In the genomic region with DNA sequence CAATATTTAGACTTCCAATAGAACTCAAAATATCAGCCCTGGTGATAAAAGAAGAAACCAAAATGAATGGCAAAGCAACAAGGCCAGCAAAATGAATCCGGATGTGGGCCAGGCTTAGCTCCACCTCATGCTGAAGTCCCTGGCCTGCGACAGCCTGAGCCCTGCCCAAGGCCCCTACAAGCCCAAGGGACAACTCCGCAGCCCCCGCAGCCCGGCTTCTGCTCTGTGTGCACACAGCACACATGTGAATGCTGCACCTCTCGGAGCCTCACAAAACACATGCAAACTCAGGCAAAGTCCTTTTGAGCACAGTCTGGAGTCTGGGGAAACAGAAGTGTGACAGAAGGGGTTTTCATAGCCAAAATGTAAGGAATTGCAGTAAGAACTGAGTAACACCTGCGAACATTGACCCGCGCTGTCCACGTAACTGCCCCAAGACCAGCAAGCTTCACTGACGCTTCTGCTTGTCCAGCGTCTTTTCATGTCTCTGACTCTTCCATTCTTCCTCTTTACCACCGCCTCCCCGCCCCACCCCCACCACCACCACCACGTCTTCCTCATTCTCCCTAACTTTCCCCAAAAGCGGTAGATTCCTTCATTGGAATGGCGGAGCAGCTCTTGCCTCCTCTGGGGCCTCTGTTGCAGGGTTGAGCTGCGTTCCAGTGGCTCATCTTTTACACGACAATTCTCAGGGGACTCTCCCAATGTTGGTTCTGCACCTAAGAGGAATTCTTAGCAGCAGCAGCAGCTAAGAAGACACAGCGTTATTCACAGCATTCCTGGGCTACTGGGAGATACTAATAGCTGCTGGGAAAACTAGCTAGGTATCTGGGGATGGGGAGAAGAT, we compare ENCODE assay signal across 32 cellular contexts.
DNase-seq lines count a peak whose midpoint lies in the region; ATAC-seq, FAIRE-seq and TF ChIP-seq lines count a peak whose summit lies in the region.
"Had no signal": no experiment of that assay in that cellular context is flagged by ENCODE, and none has a peak within 500 bp of the region (broad histone marks: within the 10 kb centered on the region; RNA-seq: fewer than 3 reads in every experiment).

No MANE protein-coding gene starts in this region.

- no peaks in the 10 kb centered on the region for H3K27me3 ChIP-seq in osteoblast (ENCODE audit: insufficient read depth, low read length)
- H3K27me3 ChIP-seq: adrenal gland, neutrophil, transverse colon had no signal

- H3K79me2 ChIP-seq in osteoblast (ENCODE audit: insufficient read depth, low read length): no peaks in the 10 kb centered on the region

- H3K4me2 ChIP-seq in osteoblast (ENCODE audit: insufficient read depth, low read length): no peak overlapping the region
- H3K4me2 ChIP-seq: KMS-11, PC-9, smooth muscle cell had no signal

- H3K4me1 ChIP-seq in osteoblast (ENCODE audit: insufficient read depth, low read length): no peaks in the 10 kb centered on the region
- H3K4me1 ChIP-seq: adrenal gland, Caco-2, lower lobe of right lung, transverse colon had no signal

- H3K36me3 ChIP-seq in osteoblast (ENCODE audit: insufficient read depth, low read length): no peaks in the 10 kb centered on the region
- H3K36me3 ChIP-seq: adrenal gland, lower lobe of right lung, neutrophil, transverse colon, WERI-Rb-1 had no signal

- no peaks in the 10 kb centered on the region for H3K9me3 ChIP-seq in osteoblast (ENCODE audit: low read depth, low read length)
- H3K9me3 ChIP-seq: adrenal gland, Caco-2, lower lobe of right lung, neutrophil, transverse colon had no signal

- TF ChIP-seq CTCF in osteoblast (IDR thresholded peaks at IDR 0.05; ENCODE audit: extremely low read depth, low read depth, low read length): no peak

- intact Hi-C loops in posterior vena cava (cut with DNase I): no loop called here

- H3K27me3 Mint-ChIP-seq in activated CD8-positive, alpha-beta memory T cell treated with anti-CD3 and anti-CD28 coated beads, Interleukin-2, amount 10 ng/mL, durations not matched to agents 7 days and 5 days: no peaks in the 10 kb centered on the region

- ATAC-seq in activated CD8-positive, alpha-beta memory T cell treated with anti-CD3 and anti-CD28 coated beads, Interleukin-2, amount 10 ng/mL, durations not matched to agents 7 days and 5 days: no peak
- no peak for ATAC-seq in left lobe of liver
- ATAC-seq: lower lobe of right lung, Right ventricle myocardium inferior had no signal

- H3K4me1 Mint-ChIP-seq in activated CD8-positive, alpha-beta memory T cell treated with anti-CD3 and anti-CD28 coated beads, Interleukin-2, amount 10 ng/mL, durations not matched to agents 7 days and 5 days: peaks cover 4% of the 10 kb centered on the region

- peak; percentile 13 for DNase-seq in activated CD8-positive, alpha-beta memory T cell treated with anti-CD3 and anti-CD28 coated beads for 24 hours
- no peak for DNase-seq in activated CD8-positive, alpha-beta memory T cell treated with anti-CD3 and anti-CD28 coated beads, Interleukin-2, amount 10 ng/mL, durations not matched to agents 7 days and 5 days
- DNase-seq in left lobe of liver (ENCODE audit: low spot score) (peak; percentile 38), posterior vena cava (ENCODE audit: low spot score) (peak; percentile 69), GDM1 (lab: John Stamatoyannopoulos, UW) (no peak), osteoblast (ENCODE audit: insufficient read length, low spot score, missing footprints) (no peak), HTR-8/SVneo (ENCODE audit: insufficient read length, low spot score) (no peak), OCI-M1 (lab: John Stamatoyannopoulos, UW) (no peak)
- DNase-seq: activated CD4-positive, alpha-beta T cell treated with anti-CD3 and anti-CD28 coated beads, Interleukin-2, amount 50 U/mL, for 1 hour; activated naive CD4-positive, alpha-beta T cell treated with anti-CD3 and anti-CD28 coated beads for 36 hours; Caco-2; DMS79; effector CD8-positive, alpha-beta T cell; lower lobe of right lung; MM.1S; NCI-H1417; NCI-H2107; NCI-H446 treated with DMSO at 0.1 percent for 48 hours; PC-9; stimulated activated CD4-positive, alpha-beta T cell treated with anti-CD3 and anti-CD28 coated beads, Interleukin-2, amount 100 ng/mL, for 24 hours; transverse colon; WERI-Rb-1 had no signal

- H3K4me3 Mint-ChIP-seq in activated CD8-positive, alpha-beta memory T cell treated with anti-CD3 and anti-CD28 coated beads, Interleukin-2, amount 10 ng/mL, durations not matched to agents 7 days and 5 days: no peak overlapping the region
- H3K4me3 Mint-ChIP-seq: activated naive CD4-positive, alpha-beta T cell treated with anti-CD3 and anti-CD28 coated beads for 36 hours; brain; T-helper 2 cell treated with Interferon-gamma antibody and Interleukin-4, amounts not matched to agents 5 μg/mL and 100 μg/mL, for 36 hours had no signal

- H3K27ac ChIP-seq in osteoblast (ENCODE audit: low read depth, low read length): no peak overlapping the region
- H3K27ac ChIP-seq: 22Rv1, adrenal gland, C4-2B, KMS-11, lower lobe of right lung, neutrophil, PC-9, transverse colon, WERI-Rb-1 had no signal

- CTCF ChIA-PET in activated CD8-positive, alpha-beta memory T cell treated with anti-CD3 and anti-CD28 coated beads, Interleukin-2, amount 10 ng/mL, durations not matched to agents 7 days and 5 days (lab: Charles Lee): no interaction called here

- no peaks in the 10 kb centered on the region for H3K9me3 Mint-ChIP-seq in activated CD8-positive, alpha-beta memory T cell treated with anti-CD3 and anti-CD28 coated beads, Interleukin-2, amount 10 ng/mL, durations not matched to agents 7 days and 5 days (ENCODE audit: low read depth)

- FAIRE-seq in HTR-8/SVneo (lab: Jason Lieb, UNC): no peak
- FAIRE-seq: GM19239 had no signal

- no peaks in the 10 kb centered on the region for H4K20me1 ChIP-seq in osteoblast (ENCODE audit: insufficient read depth, low read length)

- no peak overlapping the region for H3K27ac Mint-ChIP-seq in activated CD8-positive, alpha-beta memory T cell treated with anti-CD3 and anti-CD28 coated beads, Interleukin-2, amount 10 ng/mL, durations not matched to agents 7 days and 5 days
- H3K27ac Mint-ChIP-seq: activated naive CD4-positive, alpha-beta T cell treated with anti-CD3 and anti-CD28 coated beads for 36 hours; T-helper 2 cell treated with Interferon-gamma antibody and Interleukin-4, amounts not matched to agents 5 μg/mL and 100 μg/mL, for 36 hours had no signal

- no peak overlapping the region for H3K4me3 ChIP-seq in osteoblast (ENCODE audit: insufficient read depth, low read length)
- H3K4me3 ChIP-seq: adrenal gland, lower lobe of right lung, PC-9, smooth muscle cell, transverse colon had no signal

- H3K36me3 Mint-ChIP-seq in activated CD8-positive, alpha-beta memory T cell treated with anti-CD3 and anti-CD28 coated beads, Interleukin-2, amount 10 ng/mL, durations not matched to agents 7 days and 5 days: peaks cover 3% of the 10 kb centered on the region

- no peak overlapping the region for H2AFZ ChIP-seq in osteoblast (ENCODE audit: low read length)
- H2AFZ ChIP-seq: PC-9 had no signal

Comparison
In these comparisons a context has a peak if more than half of its experiments do, and no peak if none do; other contexts are left out.
1. DNase-seq: peak in activated CD8-positive, alpha-beta memory T cell treated with anti-CD3 and anti-CD28 coated beads for 24 hours (single experiment), left lobe of liver (single experiment) and posterior vena cava (single experiment); none in activated CD8-positive, alpha-beta memory T cell treated with anti-CD3 and anti-CD28 coated beads, Interleukin-2, amount 10 ng/mL, durations not matched to agents 7 days and 5 days (single experiment), GDM1 (single experiment), osteoblast (single experiment), HTR-8/SVneo (single experiment) and OCI-M1 (single experiment).